12 cellular contexts compared by ENCODE assay signal in the genomic region with DNA sequence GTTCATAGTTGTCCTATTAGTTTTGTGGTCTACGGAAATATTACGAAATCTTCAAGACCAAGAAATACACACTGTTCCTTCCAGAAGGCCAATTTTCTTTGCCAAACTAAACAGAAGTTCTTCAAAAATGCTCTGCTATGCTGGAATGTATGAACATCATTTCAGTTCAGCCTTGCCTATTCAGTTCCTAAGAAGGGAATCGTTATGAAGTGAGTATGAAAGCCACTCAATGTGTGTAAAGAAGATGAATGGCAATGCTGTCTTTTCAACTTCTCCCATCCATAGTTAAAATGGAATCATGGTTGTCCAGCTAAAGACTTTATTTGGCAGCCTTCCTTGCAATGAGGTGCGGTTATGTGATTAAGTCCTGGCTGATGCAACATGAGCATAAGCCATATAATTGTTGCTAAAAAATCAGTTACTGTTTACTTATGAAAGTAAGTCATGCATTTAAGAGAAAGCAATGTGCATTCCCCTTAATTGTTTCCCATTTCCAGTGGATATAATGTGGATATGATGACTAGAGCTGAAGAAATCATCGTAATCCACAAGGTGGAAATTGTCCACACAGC.
DNase-seq lines count a peak whose midpoint lies in the region; ATAC-seq and TF ChIP-seq lines count a peak whose summit lies in the region.
"Had no signal": no experiment of that assay in that cellular context is flagged by ENCODE, and none has a peak within 500 bp of the region (broad histone marks: within the 10 kb centered on the region; RNA-seq: fewer than 3 reads in every experiment).

No MANE protein-coding gene starts in this region.

- H3K4me1 ChIP-seq in gastroesophageal sphincter (no peaks in the 10 kb centered on the region), sigmoid colon (no peaks in the 10 kb centered on the region)

- H3K36me3 ChIP-seq in gastroesophageal sphincter: no peaks in the 10 kb centered on the region
- no peaks in the 10 kb centered on the region for H3K36me3 ChIP-seq in sigmoid colon
- no peaks in the 10 kb centered on the region for H3K36me3 ChIP-seq in H7 (replicated peaks; ENCODE audit: control insufficient read depth, insufficient read depth, low read length)

- no peak for TF ChIP-seq POLR2A in gastroesophageal sphincter (IDR thresholded peaks at IDR 0.05)
- TF ChIP-seq POLR2A in sigmoid colon (IDR thresholded peaks at IDR 0.05): no peak

- H3K27ac ChIP-seq in gastroesophageal sphincter: peak overlapping the region in 3 of 4 donors; percentile 31 to 72 (median 36)
- peak overlapping the region; percentile 32 to 64 (median 50) for H3K27ac ChIP-seq in sigmoid colon

- DNase-seq in EL: peak; percentile 0
- DNase-seq in amniotic epithelial cell (ENCODE audit: low read depth): peak; percentile 22
- no peak for DNase-seq in sigmoid colon
- DNase-seq in NOMO-1 (lab: John Stamatoyannopoulos, UW; ENCODE audit: unreplicated experiment in 2 of 2): no peak
- DNase-seq in H7: no peak
- no peak for DNase-seq in effector CD4-positive, alpha-beta T cell
- DNase-seq: activated T-cell treated with anti-CD3 and anti-CD28 coated beads for 4 hours; CD8-positive, alpha-beta T cell; nucleus accumbens; T-helper 9 cell had no signal

- H3K4me3 ChIP-seq in gastroesophageal sphincter (no peak overlapping the region), sigmoid colon (no peak overlapping the region), H7 (ENCODE audit: insufficient read depth, low read depth, low read length) (no peak overlapping the region)

- TF ChIP-seq CTCF in gastroesophageal sphincter (IDR thresholded peaks at IDR 0.05) (no peak), sigmoid colon (IDR thresholded peaks at IDR 0.05) (no peak)

- H3K27me3 ChIP-seq in gastroesophageal sphincter (no peaks in the 10 kb centered on the region), sigmoid colon (no peaks in the 10 kb centered on the region), H7 (ENCODE audit: control insufficient read depth, insufficient read depth, low read length) (no peaks in the 10 kb centered on the region)

- no peak for TF ChIP-seq EP300 in gastroesophageal sphincter (IDR thresholded peaks at IDR 0.05)
- peak in 1 of 4 donors; percentile 26 for TF ChIP-seq EP300 in sigmoid colon (IDR thresholded peaks at IDR 0.05)

- intact Hi-C loops in sigmoid colon (cut with DNase I): no loop called here

- H3K9me3 ChIP-seq in gastroesophageal sphincter (no peaks in the 10 kb centered on the region), sigmoid colon (no peaks in the 10 kb centered on the region)

- WGBS in gastroesophageal sphincter (ENCODE audit: low coverage in 1 of 2), 2 donors: 41 to 68% methylated on average over 2 to 5 of the region's 5 CpGs
- WGBS in sigmoid colon, 2 donors: 73 to 76% methylated on average over 5 of the region's 5 CpGs

- ATAC-seq in gastroesophageal sphincter: peak; percentile 92
- no peak for ATAC-seq in GM21717 (IDR thresholded peaks at IDR 0.05; ENCODE audit: unreplicated experiment)
- ATAC-seq: CD8-positive, alpha-beta T cell had no signal

Comparison
In these comparisons a context has a peak if more than half of its experiments do, and no peak if none do; other contexts are left out.
1. DNase-seq: peak in EL (single experiment) and amniotic epithelial cell (single experiment); none in sigmoid colon (single experiment), NOMO-1 (0 of 2), H7 (single experiment) and effector CD4-positive, alpha-beta T cell (single experiment).